In genomic region chr6:31252625-31253024, GRCh38 we compare ENCODE assay signal across 1 cellular context.
TF ChIP-seq lines count a peak whose summit lies in the region.

No MANE protein-coding gene starts in this region.

TF ChIP-seq in GM23338, 12 proteins besides CTCF, POLR2A, EP300 and RAD21 (continued from another document):
- TF ChIP-seq, protein P1, sequence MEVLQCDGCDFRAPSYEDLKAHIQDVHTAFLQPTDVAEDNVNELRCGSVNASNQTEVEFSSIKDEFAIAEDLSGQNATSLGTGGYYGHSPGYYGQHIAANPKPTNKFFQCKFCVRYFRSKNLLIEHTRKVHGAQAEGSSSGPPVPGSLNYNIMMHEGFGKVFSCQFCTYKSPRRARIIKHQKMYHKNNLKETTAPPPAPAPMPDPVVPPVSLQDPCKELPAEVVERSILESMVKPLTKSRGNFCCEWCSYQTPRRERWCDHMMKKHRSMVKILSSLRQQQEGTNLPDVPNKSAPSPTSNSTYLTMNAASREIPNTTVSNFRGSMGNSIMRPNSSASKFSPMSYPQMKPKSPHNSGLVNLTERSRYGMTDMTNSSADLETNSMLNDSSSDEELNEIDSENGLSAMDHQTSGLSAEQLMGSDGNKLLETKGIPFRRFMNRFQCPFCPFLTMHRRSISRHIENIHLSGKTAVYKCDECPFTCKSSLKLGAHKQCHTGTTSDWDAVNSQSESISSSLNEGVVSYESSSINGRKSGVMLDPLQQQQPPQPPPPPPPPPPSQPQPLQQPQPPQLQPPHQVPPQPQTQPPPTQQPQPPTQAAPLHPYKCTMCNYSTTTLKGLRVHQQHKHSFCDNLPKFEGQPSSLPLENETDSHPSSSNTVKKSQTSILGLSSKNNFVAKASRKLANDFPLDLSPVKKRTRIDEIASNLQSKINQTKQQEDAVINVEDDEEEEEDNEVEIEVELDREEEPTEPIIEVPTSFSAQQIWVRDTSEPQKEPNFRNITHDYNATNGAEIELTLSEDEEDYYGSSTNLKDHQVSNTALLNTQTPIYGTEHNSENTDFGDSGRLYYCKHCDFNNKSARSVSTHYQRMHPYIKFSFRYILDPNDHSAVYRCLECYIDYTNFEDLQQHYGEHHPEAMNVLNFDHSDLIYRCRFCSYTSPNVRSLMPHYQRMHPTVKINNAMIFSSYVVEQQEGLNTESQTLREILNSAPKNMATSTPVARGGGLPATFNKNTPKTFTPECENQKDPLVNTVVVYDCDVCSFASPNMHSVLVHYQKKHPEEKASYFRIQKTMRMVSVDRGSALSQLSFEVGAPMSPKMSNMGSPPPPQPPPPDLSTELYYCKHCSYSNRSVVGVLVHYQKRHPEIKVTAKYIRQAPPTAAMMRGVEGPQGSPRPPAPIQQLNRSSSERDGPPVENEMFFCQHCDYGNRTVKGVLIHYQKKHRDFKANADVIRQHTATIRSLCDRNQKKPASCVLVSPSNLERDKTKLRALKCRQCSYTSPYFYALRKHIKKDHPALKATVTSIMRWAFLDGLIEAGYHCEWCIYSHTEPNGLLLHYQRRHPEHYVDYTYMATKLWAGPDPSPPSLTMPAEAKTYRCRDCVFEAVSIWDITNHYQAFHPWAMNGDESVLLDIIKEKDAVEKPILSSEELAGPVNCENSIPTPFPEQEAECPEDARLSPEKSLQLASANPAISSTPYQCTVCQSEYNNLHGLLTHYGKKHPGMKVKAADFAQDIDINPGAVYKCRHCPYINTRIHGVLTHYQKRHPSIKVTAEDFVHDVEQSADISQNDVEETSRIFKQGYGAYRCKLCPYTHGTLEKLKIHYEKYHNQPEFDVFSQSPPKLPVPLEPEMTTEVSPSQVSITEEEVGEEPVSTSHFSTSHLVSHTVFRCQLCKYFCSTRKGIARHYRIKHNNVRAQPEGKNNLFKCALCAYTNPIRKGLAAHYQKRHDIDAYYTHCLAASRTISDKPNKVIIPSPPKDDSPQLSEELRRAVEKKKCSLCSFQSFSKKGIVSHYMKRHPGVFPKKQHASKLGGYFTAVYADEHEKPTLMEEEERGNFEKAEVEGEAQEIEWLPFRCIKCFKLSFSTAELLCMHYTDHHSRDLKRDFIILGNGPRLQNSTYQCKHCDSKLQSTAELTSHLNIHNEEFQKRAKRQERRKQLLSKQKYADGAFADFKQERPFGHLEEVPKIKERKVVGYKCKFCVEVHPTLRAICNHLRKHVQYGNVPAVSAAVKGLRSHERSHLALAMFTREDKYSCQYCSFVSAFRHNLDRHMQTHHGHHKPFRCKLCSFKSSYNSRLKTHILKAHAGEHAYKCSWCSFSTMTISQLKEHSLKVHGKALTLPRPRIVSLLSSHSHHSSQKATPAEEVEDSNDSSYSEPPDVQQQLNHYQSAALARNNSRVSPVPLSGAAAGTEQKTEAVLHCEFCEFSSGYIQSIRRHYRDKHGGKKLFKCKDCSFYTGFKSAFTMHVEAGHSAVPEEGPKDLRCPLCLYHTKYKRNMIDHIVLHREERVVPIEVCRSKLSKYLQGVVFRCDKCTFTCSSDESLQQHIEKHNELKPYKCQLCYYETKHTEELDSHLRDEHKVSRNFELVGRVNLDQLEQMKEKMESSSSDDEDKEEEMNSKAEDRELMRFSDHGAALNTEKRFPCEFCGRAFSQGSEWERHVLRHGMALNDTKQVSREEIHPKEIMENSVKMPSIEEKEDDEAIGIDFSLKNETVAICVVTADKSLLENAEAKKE (CRISPR knock-in tag; IDR thresholded peaks at IDR 0.05) = no peak
- TF ChIP-seq ETS1 (IDR thresholded peaks at IDR 0.05) (no peak), ZNF331 (CRISPR knock-in tag; IDR thresholded peaks at IDR 0.05; ENCODE audit: low read depth) (no peak), NANOG (IDR thresholded peaks at IDR 0.05; ENCODE audit: borderline replicate concordance) (no peak), REST (IDR thresholded peaks at IDR 0.05; ENCODE audit: unreplicated experiment) (no peak), POLR2AphosphoS5 (IDR thresholded peaks at IDR 0.05; ENCODE audit: low read depth) (no peak), STAT1 (IDR thresholded peaks at IDR 0.05; ENCODE audit: unreplicated experiment) (no peak), CREB1 (CRISPR knock-in tag; IDR thresholded peaks at IDR 0.05; ENCODE audit: low read depth) (no peak), JUNB (IDR thresholded peaks at IDR 0.05; ENCODE audit: unreplicated experiment) (no peak), EZH2 (IDR thresholded peaks at IDR 0.05; ENCODE audit: low read depth, unreplicated experiment) (no peak), ZNF114 (CRISPR knock-in tag; IDR thresholded peaks at IDR 0.05) (no peak)
TF ChIP-seq in GM23338: peak in this region for 0.
